ENCODE assay signal across 18 cellular contexts in genomic region chr15:41128174-41128902, GRCh38. TPM values are rescaled to one million over a fixed set of nuclear protein-coding genes. Genes with fewer than 3 reads are reported as not detected.
A peak's percentile ranks its signal among the peaks of the same experiment; 100 is the strongest.
DNase-seq lines count a peak whose midpoint lies in the region; ATAC-seq, FAIRE-seq and TF ChIP-seq lines count a peak whose summit lies in the region.
"Had no signal": no experiment of that assay in that cellular context is flagged by ENCODE, and none has a peak within 500 bp of the region (broad histone marks: within the 10 kb centered on the region; RNA-seq: fewer than 3 reads in every experiment).

No MANE protein-coding gene starts in this region.

- no peaks in the 10 kb centered on the region for H3K9me2 ChIP-seq in SK-N-SH
- H3K9me2 ChIP-seq in HCT116 (ENCODE audit: insufficient read depth), result no peaks in the 10 kb centered on the region

- peak in 1 of 2 experiments; percentile 14; a peak in 1 of 4 replicates for TF ChIP-seq EP300 in SK-N-SH (IDR thresholded peaks at IDR 0.05; ENCODE audit: borderline replicate concordance in 1 of 2, low read depth in 1 of 2, low read length in 1 of 2)
- TF ChIP-seq EP300 in HepG2 (IDR thresholded peaks at IDR 0.05; ENCODE audit: low read depth in 2 of 2, low read length in 2 of 2), result no peak
- TF ChIP-seq EP300 in HepG2 (CRISPR knock-in tag; IDR thresholded peaks at IDR 0.05; ENCODE audit: borderline replicate concordance), result no peak

- H2AFZ ChIP-seq in SK-N-SH (ENCODE audit: low read depth), result no peak overlapping the region
- peak overlapping the region; percentile 16 for H2AFZ ChIP-seq in HCT116 (ENCODE audit: low read depth, low read length, poor library complexity, severe bottlenecking)
- H2AFZ ChIP-seq in HepG2 (ENCODE audit: low read length), result no peak overlapping the region

- 65% methylated on average over 6 of the region's 6 CpGs for WGBS in SK-N-SH (ENCODE audit: low lambda C conversion rate)
- WGBS in HepG2 (ENCODE audit: low lambda C conversion rate), result 2% methylated on average over 6 of the region's 6 CpGs

- H3K27ac ChIP-seq in SK-N-SH (ENCODE audit: low read depth in 2 of 2, low read length in 1 of 2), result no peak overlapping the region
- no peak overlapping the region for H3K27ac ChIP-seq in HCT116 (ENCODE audit: low read depth, low read length)
- H3K27ac ChIP-seq in HepG2 (ENCODE audit: extremely low read length, insufficient read depth, low read length), result peak overlapping the region; percentile 27
- H3K27ac ChIP-seq: 22Rv1, BLaER1 had no signal

- RAD21 ChIA-PET in HCT116 (lab: Charles Lee; ENCODE audit: low non-redundant PET in 1 of 2, low total read pairs in 2 of 2, uncharacterized antibody in 2 of 2, unreplicated experiment in 2 of 2), result no interaction called here

- no peaks in the 10 kb centered on the region for H3K4me1 ChIP-seq in SK-N-SH (ENCODE audit: control insufficient read depth in 1 of 2, insufficient read depth in 2 of 2, low read depth in 1 of 2, low read length in 1 of 2)
- H3K4me1 ChIP-seq in HCT116 (ENCODE audit: control insufficient read depth in 1 of 2, insufficient read depth in 2 of 2, low read length in 2 of 2), result peaks cover 0 to 22% of the 10 kb centered on the region in 2 experiments; a peak in 2 of 4 replicates
- H3K4me1 ChIP-seq in HepG2 (ENCODE audit: insufficient read depth, low read length), result peaks cover 59% of the 10 kb centered on the region
- H3K4me1 ChIP-seq: BLaER1 had no signal

- ATAC-seq in SK-N-SH treated with all-trans-retinoic acid at 6 μM for 48 hours (no peak), HCT116 (no peak), HepG2 (peak; percentile 36; the same call in 2 of the 3 replicates)

- intact Hi-C loops in HCT116 (cut with micrococcal nuclease), result no loop called here
- intact Hi-C loops in HepG2 (cut with micrococcal nuclease; ENCODE audit: unreplicated experiment), result no loop called here

- no peaks in the 10 kb centered on the region for H3F3A ChIP-seq in SK-N-SH (replicated peaks; ENCODE audit: insufficient read depth)

- POLR2A ChIA-PET in SK-N-SH (lab: Yijun Ruan, JAX) (no interaction called here), HCT116 (lab: Charles Lee) (interaction anchor here (0.9 kb wide), 1 partner anchor 9 kb away, joined by 3 read pairs; no protein-coding TSS in a partner anchor), HepG2 (lab: Yijun Ruan, JAX) (interaction anchor here (0.6 to 2.3 kb wide), 2 partner anchors 12 to 208 kb away, joined by 3 to 15 read pairs; partner anchors contain the start of gene INO80)

- no peak for TF ChIP-seq POLR2A in HCT116 (IDR thresholded peaks at IDR 0.05; ENCODE audit: borderline replicate concordance, extremely low read depth, insufficient read depth, insufficient read length)
- no peak for TF ChIP-seq POLR2A in HepG2 (IDR thresholded peaks at IDR 0.05; ENCODE audit: insufficient read depth in 1 of 2, low read depth in 2 of 2, low read length in 2 of 2)

- no peaks in the 10 kb centered on the region for H3K36me3 ChIP-seq in SK-N-SH (replicated peaks in 1 of 2; ENCODE audit: control insufficient read depth in 1 of 2, insufficient read depth in 2 of 2, low read length in 1 of 2)
- no peaks in the 10 kb centered on the region for H3K36me3 ChIP-seq in HCT116 (ENCODE audit: control insufficient read depth in 1 of 2, insufficient read depth in 2 of 2, low read length in 2 of 2)
- H3K36me3 ChIP-seq in HepG2 (replicated peaks in 1 of 2; ENCODE audit: control insufficient read depth in 1 of 2, insufficient read depth in 2 of 2, low read length in 2 of 2), result no peaks in the 10 kb centered on the region
- H3K36me3 ChIP-seq: BLaER1 had no signal

- FAIRE-seq in HepG2 (lab: Jason Lieb, UNC), result no peak
- FAIRE-seq: G401.6, GM12891, HTR-8/SVneo had no signal

- in situ Hi-C loops in HepG2 (cut with HindIII; ENCODE audit: extremely low pct_ligation_motif_present, low pct_unique_long_range_greater_than_20kb), result no loop called here

- BruUV-seq in HCT116 (replicated peaks; lab: Mats Ljungman, UMichigan) (no TSS peak), HepG2 (replicated peaks; lab: Mats Ljungman, UMichigan) (no TSS peak)

- DNase-seq in SK-N-SH (no peak), HCT116 (ENCODE audit: low read depth, low spot score) (no peak), HepG2 (ENCODE audit: low spot score) (no peak), renal cortical epithelial cell (ENCODE audit: low read depth) (peak; percentile 25), NCI-H1417 (lab: John Stamatoyannopoulos, UW) (no peak), cortex of kidney (lab: John Stamatoyannopoulos, UW) (no peak), DMS79 (lab: John Stamatoyannopoulos, UW) (no peak)
- DNase-seq: CD4-positive, alpha-beta memory T cell; DMS 273 treated with DMSO at 0.1 percent for 48 hours; DMS53; GOT3; H7 had no signal

- H3K9ac ChIP-seq in SK-N-SH (no peak overlapping the region), HCT116 (ENCODE audit: low read length) (no peak overlapping the region), HepG2 (ENCODE audit: insufficient read depth, low read depth, low read length) (no peak overlapping the region)
- H3K9ac ChIP-seq: BLaER1 had no signal

- CTCF ChIA-PET in SK-N-SH (lab: Yijun Ruan, JAX), result interaction anchor here (0.7 kb wide), 1 partner anchor 398 kb away, joined by 3 read pairs; no protein-coding TSS in a partner anchor
- CTCF ChIA-PET in HCT116 (lab: Charles Lee), result no interaction called here
- CTCF ChIA-PET in HepG2 (lab: Yijun Ruan, JAX; ENCODE audit: low intra/inter-chr PET ratio, low total read pairs), result no interaction called here

- no peaks in the 10 kb centered on the region for H3K9me3 ChIP-seq in SK-N-SH
- no peaks in the 10 kb centered on the region; a peak in 1 of 4 replicates for H3K9me3 ChIP-seq in HCT116 (ENCODE audit: control insufficient read depth in 1 of 2, insufficient read depth in 1 of 2, low read depth in 1 of 2, low read length in 2 of 2)
- H3K9me3 ChIP-seq in HepG2 (ENCODE audit: low read length), result no peaks in the 10 kb centered on the region
- H3K9me3 ChIP-seq: BLaER1 had no signal

- H3K27me3 ChIP-seq in SK-N-SH (ENCODE audit: insufficient read depth) (no peaks in the 10 kb centered on the region), HCT116 (ENCODE audit: insufficient read depth, low read length) (no peaks in the 10 kb centered on the region), HepG2 (ENCODE audit: control insufficient read depth in 1 of 2, insufficient read depth in 2 of 2, low read length in 2 of 2) (peaks cover 0 to 1% of the 10 kb centered on the region in 2 experiments; a peak in 2 of 5 replicates)
- H3K27me3 ChIP-seq: BLaER1 had no signal

- H3K79me2 ChIP-seq in SK-N-SH (ENCODE audit: insufficient read depth) (no peaks in the 10 kb centered on the region), HCT116 (ENCODE audit: insufficient read depth, low read length) (no peaks in the 10 kb centered on the region), HepG2 (ENCODE audit: insufficient read depth, low read length) (no peaks in the 10 kb centered on the region)

- no peak overlapping the region for H3K4me2 ChIP-seq in SK-N-SH
- no peak overlapping the region for H3K4me2 ChIP-seq in HCT116 (ENCODE audit: low read length)
- H3K4me2 ChIP-seq in HepG2 (ENCODE audit: low read depth, low read length), result peak overlapping the region; percentile 42
- H3K4me2 ChIP-seq: BLaER1 had no signal

- H4K20me1 ChIP-seq in SK-N-SH (ENCODE audit: insufficient read depth) (no peaks in the 10 kb centered on the region), HCT116 (ENCODE audit: insufficient read depth) (no peaks in the 10 kb centered on the region), HepG2 (ENCODE audit: insufficient read depth, low read length) (no peaks in the 10 kb centered on the region)
- H4K20me1 ChIP-seq: BLaER1 had no signal

- H3K4me3 ChIP-seq in SK-N-SH (ENCODE audit: low read depth in 2 of 2, low read length in 1 of 2) (no peak overlapping the region), HCT116 (replicated peaks in 1 of 2; ENCODE audit: low read depth in 1 of 2, low read length in 2 of 2) (no peak overlapping the region), HepG2 (replicated peaks in 1 of 3; ENCODE audit: insufficient read depth in 1 of 3, low read depth in 2 of 3, low read length in 3 of 3) (0 out of 6 replicates have a peak overlapping the region, but pooled peaks of 1 of the 3 experiments have one; percentile 16)
- H3K4me3 ChIP-seq: BLaER1 had no signal

- TF ChIP-seq RAD21 in SK-N-SH (IDR thresholded peaks at IDR 0.05; ENCODE audit: low read length), result no peak
- no peak for TF ChIP-seq RAD21 in HCT116 (IDR thresholded peaks at IDR 0.05; ENCODE audit: low read depth)
- no peak for TF ChIP-seq RAD21 in HepG2 (CRISPR knock-in tag; IDR thresholded peaks at IDR 0.05)

- TF ChIP-seq CTCF in SK-N-SH (IDR thresholded peaks at IDR 0.05), result no peak
- TF ChIP-seq CTCF in HCT116 (IDR thresholded peaks at IDR 0.05 in 2 of 3, conservative IDR thresholded peaks at IDR 0.05 in 1 of 3; ENCODE audit: borderline replicate concordance in 1 of 3, insufficient read depth in 1 of 3, low read depth in 2 of 3, low read length in 2 of 3), result no peak
- TF ChIP-seq CTCF in HepG2 (CRISPR knock-in tag; IDR thresholded peaks at IDR 0.05), result no peak

RNA-seq across cellular contexts. Expression of gene INO80, which starts 12.3 kb away (rescaled TPM):
- polyA plus RNA-seq in SK-N-SH (2012; rRNA removed) (4.6 and 5.2 TPM in 2 replicates), HepG2 (2011; rRNA removed) (3.6 and 4.9 TPM in 2 replicates)
- 4.8 and 7.3 TPM in 2 replicates for polyA plus RNA-seq in SK-N-SH (2012; cell fraction: cytosol; rRNA removed)
- polyA plus RNA-seq in SK-N-SH (2012; cell fraction: nucleus; rRNA removed), result 11.5 and 12.7 TPM in 2 replicates
- total RNA-seq in HCT116 (2021; ENCODE audit: unreplicated experiment) (28.2 TPM), HepG2 (2016; rRNA removed; fragmentation: Illumina TruSeq; extraction: Trizol) (14.8 and 18.5 TPM in 2 replicates), renal cortical epithelial cell (21.2 and 33.9 TPM in 2 replicates)
- polyA plus RNA-seq in HCT116 (2012), result 18.3 and 18.9 TPM in 2 replicates
- total RNA-seq in HepG2 (2016; cell fraction: cytosol; rRNA removed; fragmentation: Illumina TruSeq; extraction: Trizol; ENCODE audit: low read depth), result 6.4 and 10.2 TPM in 2 replicates
- 15.9 and 17.0 TPM in 2 replicates for total RNA-seq in HepG2 (2016; cell fraction: insoluble cytoplasmic fraction; rRNA removed; fragmentation: Illumina TruSeq; extraction: Trizol)
- 6.5 and 7.4 TPM in 2 replicates for total RNA-seq in HepG2 (2016; cell fraction: membrane; rRNA removed; fragmentation: Illumina TruSeq; extraction: Trizol)
- 20.6 and 22.8 TPM in 2 replicates for total RNA-seq in HepG2 (2016; cell fraction: nucleus; rRNA removed; fragmentation: Illumina TruSeq; extraction: Trizol)
- 3.5 and 3.6 TPM in 2 replicates for polyA plus RNA-seq in HepG2 (2011; cell fraction: cytosol; rRNA removed)
- polyA plus RNA-seq in HepG2 (2011; cell fraction: nucleus; rRNA removed), result 10.3 and 12.1 TPM in 2 replicates
- polyA plus RNA-seq in HepG2 (2012), result 9.6 and 12.2 TPM in 2 replicates
- 1.4 and 1.9 TPM in 2 replicates for polyA plus RNA-seq in HepG2 (2016; cell fraction: cytosol; fragmentation: Illumina TruSeq; extraction: Trizol; ENCODE audit: low read depth)
- 11.6 and 14.5 TPM in 2 replicates for polyA plus RNA-seq in HepG2 (2016; cell fraction: insoluble cytoplasmic fraction; fragmentation: Illumina TruSeq; extraction: Trizol; ENCODE audit: low read depth)
- 3.2 TPM in 2 replicates for polyA plus RNA-seq in HepG2 (2016; cell fraction: membrane; fragmentation: Illumina TruSeq; extraction: Trizol; ENCODE audit: low read depth)
- polyA plus RNA-seq in HepG2 (2016; cell fraction: nucleus; fragmentation: Illumina TruSeq; extraction: Trizol; ENCODE audit: insufficient read depth, low read depth), result 24.6 and 30.0 TPM in 2 replicates
- polyA minus RNA-seq in HepG2 (2011; rRNA and poly(A)+ RNA removed; ENCODE audit: low replicate concordance), result 18.6 and 20.6 TPM in 2 replicates
- 8.1 and 15.6 TPM in 2 replicates for polyA minus RNA-seq in HepG2 (2011; cell fraction: cytosol; rRNA and poly(A)+ RNA removed)
- polyA minus RNA-seq in HepG2 (2011; cell fraction: nucleus; rRNA and poly(A)+ RNA removed), result 40.0 and 46.2 TPM in 2 replicates
